In the genomic region with DNA sequence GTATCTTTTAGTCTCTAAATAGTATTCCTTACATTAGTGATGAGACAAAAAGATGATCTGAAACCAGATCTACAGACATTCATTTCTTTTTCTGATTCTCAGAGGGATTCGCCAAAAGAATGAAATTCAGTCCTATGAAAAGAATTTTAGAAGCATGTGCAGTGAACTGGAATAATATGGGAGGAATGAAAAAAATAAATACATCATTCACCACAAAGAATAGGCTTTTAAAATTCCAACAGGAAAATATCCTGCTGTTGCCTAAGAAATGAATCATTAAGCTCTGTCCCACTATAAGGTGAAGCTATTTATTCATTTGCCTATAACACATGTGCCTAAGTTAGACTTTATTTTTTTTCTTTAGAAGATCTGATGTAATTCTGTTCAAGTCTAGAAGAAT, we compare ENCODE assay signal across 17 cellular contexts.
DNase-seq lines count a peak whose midpoint lies in the region; ATAC-seq and TF ChIP-seq lines count a peak whose summit lies in the region.
"Had no signal": no experiment of that assay in that cellular context is flagged by ENCODE, and none has a peak within 500 bp of the region (broad histone marks: within the 10 kb centered on the region; RNA-seq: fewer than 3 reads in every experiment).

No MANE protein-coding gene starts in this region.

- H3K36me3 Mint-ChIP-seq in CD4-positive, alpha-beta T cell (ENCODE audit: low read depth) = no peaks in the 10 kb centered on the region
- H3K36me3 Mint-ChIP-seq: activated naive CD4-positive, alpha-beta T cell treated with anti-CD3 and anti-CD28 coated beads, Interleukin-2, amount 50 U/mL, for 72 hours; memory B cell had no signal

- CTCF ChIA-PET in AG04449 (lab: Yijun Ruan, JAX) = interaction anchor here (1.0 to 1.6 kb wide), 4 partner anchors 10 to 456 kb away, joined by 3 to 7 read pairs (median 4); no protein-coding TSS in a partner anchor
- CTCF ChIA-PET in CD4-positive, alpha-beta T cell (lab: Charles Lee) = no interaction called here

- H3K27me3 ChIP-seq in kidney epithelial cell (ENCODE audit: control insufficient read depth, insufficient read depth, low read length) = no peaks in the 10 kb centered on the region
- H3K27me3 ChIP-seq in aorta (ENCODE audit: control insufficient read depth in 1 of 2, insufficient read depth in 2 of 2, low read length in 1 of 2) = no peaks in the 10 kb centered on the region
- no peaks in the 10 kb centered on the region for H3K27me3 ChIP-seq in CD4-positive, alpha-beta T cell (ENCODE audit: control insufficient read depth, insufficient read depth, low read length)
- H3K27me3 ChIP-seq: BLaER1 treated with 17β-estradiol and CSF1 and Interleukin-3, amounts not matched to agents 10 nM and 100 nM; ovary had no signal

- intact Hi-C loops in aorta (cut with DNase I) = no loop called here
- intact Hi-C loops in CD4-positive, alpha-beta T cell (cut with DNase I, micrococcal nuclease) = no loop called here

- 20 to 39% methylated on average over 1 of the region's 1 CpG for WGBS in aorta, 2 donors

- H3K4me3 Mint-ChIP-seq in CD4-positive, alpha-beta T cell = no peak overlapping the region
- H3K4me3 Mint-ChIP-seq: memory B cell had no signal

- no peaks in the 10 kb centered on the region for H3K27me3 Mint-ChIP-seq in CD4-positive, alpha-beta T cell

- no peaks in the 10 kb centered on the region for H3K4me1 Mint-ChIP-seq in CD4-positive, alpha-beta T cell (ENCODE audit: low read depth)
- H3K4me1 Mint-ChIP-seq: memory B cell had no signal

- POLR2A ChIA-PET in AG04449 (lab: Yijun Ruan, JAX) = interaction anchor here (0.5 to 1.1 kb wide), 2 partner anchors 14 to 1021 kb away, joined by 3 to 4 read pairs; no protein-coding TSS in a partner anchor
- POLR2A ChIA-PET in CD4-positive, alpha-beta T cell (lab: Charles Lee) = no interaction called here

- peak; percentile 74 for DNase-seq in AG04449 (ENCODE audit: low read depth, low spot score)
- DNase-seq in HFF-Myc (ENCODE audit: extremely low read depth, low read depth) = peak; percentile 10
- DNase-seq in astrocyte of the cerebellum (ENCODE audit: low read depth) = peak; percentile 85
- DNase-seq in kidney epithelial cell (ENCODE audit: low read depth) = peak; percentile 52
- no peak for DNase-seq in aorta
- DNase-seq in CD4-positive, alpha-beta T cell = no peak
- DNase-seq: activated CD8-positive, alpha-beta memory T cell treated with anti-CD3 and anti-CD28 coated beads, Interleukin-2, amount 50 U/mL, for 4 hours; KBM-7; NCI-H1417 treated with DMSO at 0.1 percent for 48 hours; ovary had no signal

- H3K9me3 Mint-ChIP-seq in CD4-positive, alpha-beta T cell = no peaks in the 10 kb centered on the region
- H3K9me3 Mint-ChIP-seq: activated naive CD4-positive, alpha-beta T cell treated with anti-CD3 and anti-CD28 coated beads, Interleukin-2, amount 50 U/mL, for 72 hours; memory B cell had no signal

- in situ Hi-C loops in astrocyte of the cerebellum (cut with HindIII; ENCODE audit: low sequenced_read_pairs) = no loop called here

- H3K9me3 ChIP-seq in aorta (ENCODE audit: control insufficient read depth, low read length) = no peaks in the 10 kb centered on the region
- H3K9me3 ChIP-seq in CD4-positive, alpha-beta T cell (ENCODE audit: control insufficient read depth, low read length) = no peaks in the 10 kb centered on the region
- H3K9me3 ChIP-seq: BLaER1 treated with 17β-estradiol and CSF1 and Interleukin-3, amounts not matched to agents 10 nM and 100 nM; ovary had no signal

- H3K27ac ChIP-seq in aorta (ENCODE audit: low read depth in 1 of 2, low read length in 2 of 2) = no peak overlapping the region
- no peak overlapping the region for H3K27ac ChIP-seq in CD4-positive, alpha-beta T cell (ENCODE audit: low read depth, low read length)
- H3K27ac ChIP-seq: BLaER1 treated with 17β-estradiol and CSF1 and Interleukin-3, amounts not matched to agents 10 nM and 100 nM; coronary artery; ovary had no signal

- H3K36me3 ChIP-seq in kidney epithelial cell (ENCODE audit: control insufficient read depth, insufficient read depth, low read length) = peaks cover 1% of the 10 kb centered on the region
- no peaks in the 10 kb centered on the region for H3K36me3 ChIP-seq in aorta (ENCODE audit: control insufficient read depth in 1 of 2, insufficient read depth in 2 of 2, low read length in 1 of 2)
- H3K36me3 ChIP-seq: BLaER1 treated with 17β-estradiol and CSF1 and Interleukin-3, amounts not matched to agents 10 nM and 100 nM; ovary had no signal

- no peak overlapping the region for H3K27ac Mint-ChIP-seq in CD4-positive, alpha-beta T cell
- H3K27ac Mint-ChIP-seq: activated naive CD4-positive, alpha-beta T cell treated with anti-CD3 and anti-CD28 coated beads, Interleukin-2, amount 50 U/mL, for 72 hours; memory B cell had no signal

- ATAC-seq in aorta (ENCODE audit: low FRiP score) = no peak
- ATAC-seq in CD4-positive, alpha-beta T cell (ENCODE audit: poor library complexity) = no peak
- ATAC-seq in HG02678 (IDR thresholded peaks at IDR 0.05; ENCODE audit: unreplicated experiment) = no peak
- ATAC-seq in GM21526 (IDR thresholded peaks at IDR 0.05; ENCODE audit: low FRiP score, unreplicated experiment) = no peak
- ATAC-seq: activated naive CD4-positive, alpha-beta T cell treated with anti-CD3 and anti-CD28 coated beads, Interleukin-2, amount 50 U/mL, for 72 hours; esophagus mucosa had no signal

- TF ChIP-seq CTCF in AG04449 (IDR thresholded peaks at IDR 0.05; ENCODE audit: insufficient read depth, low read length, missing control alignments) (no peak), HFF-Myc (IDR thresholded peaks at IDR 0.05; ENCODE audit: low read depth, low read length, missing control alignments) (no peak), astrocyte of the cerebellum (IDR thresholded peaks at IDR 0.05; ENCODE audit: low read depth, low read length, missing control alignments) (no peak), kidney epithelial cell (IDR thresholded peaks at IDR 0.05; ENCODE audit: insufficient read depth, low read length, poor library complexity, severe bottlenecking) (no peak)
- no peak for TF ChIP-seq CTCF in CD4-positive, alpha-beta T cell (IDR thresholded peaks at IDR 0.05)

- no peaks in the 10 kb centered on the region for H3K4me1 ChIP-seq in aorta (ENCODE audit: control insufficient read depth in 1 of 2, insufficient read depth in 2 of 2, low read length in 2 of 2)
- H3K4me1 ChIP-seq: BLaER1 treated with 17β-estradiol and CSF1 and Interleukin-3, amounts not matched to agents 10 nM and 100 nM had no signal

- H3K4me3 ChIP-seq in AG04449 (ENCODE audit: low read depth, low read length) = no peak overlapping the region
- no peak overlapping the region for H3K4me3 ChIP-seq in HFF-Myc (replicated peaks; ENCODE audit: low read depth, low read length)
- H3K4me3 ChIP-seq in astrocyte of the cerebellum (ENCODE audit: low read depth, low read length) = no peak overlapping the region
- H3K4me3 ChIP-seq in kidney epithelial cell (ENCODE audit: low read depth, low read length) = no peak overlapping the region
- H3K4me3 ChIP-seq in aorta (ENCODE audit: low read length in 2 of 2) = no peak overlapping the region
- H3K4me3 ChIP-seq: BLaER1 treated with 17β-estradiol and CSF1 and Interleukin-3, amounts not matched to agents 10 nM and 100 nM; coronary artery; ovary had no signal

Comparison
In these comparisons a context has a peak if more than half of its experiments do, and no peak if none do; other contexts are left out.
1. DNase-seq: peak in AG04449 (single experiment), HFF-Myc (single experiment), astrocyte of the cerebellum (single experiment) and kidney epithelial cell (single experiment); none in aorta (0 of 2) and CD4-positive, alpha-beta T cell (0 of 10).